Comparison of ENCODE assay signal across 31 cellular contexts in the genomic region with DNA sequence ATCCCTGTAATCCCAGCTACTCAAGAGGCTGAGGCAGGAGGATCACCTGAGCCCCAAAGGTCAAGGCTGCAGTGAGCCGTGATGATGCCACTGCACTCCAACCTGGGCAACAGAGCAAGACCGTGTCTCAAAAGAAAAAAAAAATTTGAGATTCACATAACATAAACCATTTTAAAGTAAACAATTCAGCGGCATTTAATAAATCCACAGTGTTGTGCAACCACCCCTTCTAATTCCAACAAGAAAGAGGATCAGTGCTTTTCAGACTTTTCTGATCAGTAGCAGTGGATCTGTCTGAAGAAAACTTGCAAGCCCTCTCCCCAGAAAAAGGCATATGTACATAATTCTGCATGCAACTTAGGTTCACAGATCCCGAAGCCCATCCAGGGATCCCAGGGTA. TPM values are rescaled to one million over a fixed set of nuclear protein-coding genes. Genes with fewer than 3 reads are reported as not detected.
"Had no signal": no experiment of that assay in that cellular context is flagged by ENCODE, and none has a peak within 500 bp of the region (broad histone marks: within the 10 kb centered on the region; RNA-seq: fewer than 3 reads in every experiment).

No MANE protein-coding gene starts in this region.

- H3K27me3 ChIP-seq: neural progenitor cell, neutrophil, ovary, sigmoid colon, spleen, tibial nerve, uterus had no signal

- H3K9me3 Mint-ChIP-seq: immature natural killer cell; mesothelial cell of epicardium; naive B cell; natural killer cell; nephron progenitor cell; neural progenitor cell; stimulated activated memory B cell treated with anti-CD40 and anti-IgM and Interleukin-4, amounts not matched to agents 10 μg/mL and 1 μg/mL and 100 μg/mL, for 72 hours; stimulated activated naive CD8-positive, alpha-beta T cell treated with anti-CD3 and anti-CD28 coated beads, Interleukin-15, amount 100 ng/mL, for 72 hours; type B pancreatic cell had no signal

- H3K36me3 ChIP-seq: neural progenitor cell, ovary, prostate gland, uterus had no signal

- H3K27me3 Mint-ChIP-seq: naive B cell; stimulated activated memory B cell treated with anti-CD40 and anti-IgM and Interleukin-4, amounts not matched to agents 10 μg/mL and 1 μg/mL and 100 μg/mL, for 72 hours; stimulated activated naive CD8-positive, alpha-beta T cell treated with anti-CD3 and anti-CD28 coated beads, Interleukin-15, amount 100 ng/mL, for 72 hours; type B pancreatic cell had no signal

- H3K4me1 Mint-ChIP-seq: mesothelial cell of epicardium; stimulated activated memory B cell treated with anti-CD40 and anti-IgM and Interleukin-4, amounts not matched to agents 10 μg/mL and 1 μg/mL and 100 μg/mL, for 72 hours; stimulated activated naive CD8-positive, alpha-beta T cell treated with anti-CD3 and anti-CD28 coated beads, Interleukin-15, amount 100 ng/mL, for 72 hours had no signal

- H3K27ac ChIP-seq: left ventricle myocardium inferior, neural progenitor cell, neutrophil, ovary, prostate gland, sigmoid colon, spleen, tibial nerve, uterus had no signal

- H3K27ac Mint-ChIP-seq: mesothelial cell of epicardium; natural killer cell; neural progenitor cell; stimulated activated memory B cell treated with anti-CD40 and anti-IgM and Interleukin-4, amounts not matched to agents 10 μg/mL and 1 μg/mL and 100 μg/mL, for 72 hours; type B pancreatic cell had no signal

- H3K4me3 Mint-ChIP-seq: immature natural killer cell; mesothelial cell of epicardium; naive B cell; natural killer cell; nephron progenitor cell; neural progenitor cell; stimulated activated memory B cell treated with anti-CD40 and anti-IgM and Interleukin-4, amounts not matched to agents 10 μg/mL and 1 μg/mL and 100 μg/mL, for 72 hours; stimulated activated naive CD8-positive, alpha-beta T cell treated with anti-CD3 and anti-CD28 coated beads, Interleukin-15, amount 100 ng/mL, for 72 hours; type B pancreatic cell had no signal

- ATAC-seq: natural killer cell; right cardiac atrium; stimulated activated memory B cell treated with anti-CD40 and anti-IgM and Interleukin-4, amounts not matched to agents 10 μg/mL and 1 μg/mL and 100 μg/mL, for 72 hours; stimulated activated naive CD8-positive, alpha-beta T cell treated with anti-CD3 and anti-CD28 coated beads, Interleukin-15, amount 100 ng/mL, for 72 hours had no signal

- H3K9me3 ChIP-seq: left ventricle myocardium inferior, neutrophil, ovary, prostate gland, sigmoid colon, spleen, tibial nerve, uterus had no signal

- H3K4me3 ChIP-seq: left ventricle myocardium inferior, lung, neural progenitor cell, ovary, prostate gland, sigmoid colon, spleen, tibial nerve, uterus had no signal

- DNase-seq: hypothalamus; immature natural killer cell; islet precursor cell; left ventricle myocardium inferior; mesendoderm; naive B cell; natural killer cell; nephron progenitor cell; ovary; retina; right cardiac atrium; sigmoid colon; small intestine; spleen; stimulated activated CD4-positive, alpha-beta T cell treated with anti-CD3 and anti-CD28 coated beads, Interleukin-4, amount 100 ng/mL, for 24 hours; stimulated activated naive CD4-positive, alpha-beta T cell treated with Interleukin-2 at 50 U/mL for 16 hours; stimulated activated naive CD8-positive, alpha-beta T cell treated with anti-CD3 and anti-CD28 coated beads, Interleukin-15, amount 100 ng/mL, for 72 hours; substantia nigra; uterus had no signal

RNA-seq across cellular contexts. Expression of a gene that starts 7.2 kb away (rescaled TPM):
- total RNA-seq: kidney epithelial cell, left ventricle myocardium inferior, lower leg skin, mesothelial cell of epicardium, ovary, right cardiac atrium, sigmoid colon, temporal lobe, tibial nerve, ureter had no signal
